Comparison of ENCODE assay signal across 1 cellular context in the genomic region with DNA sequence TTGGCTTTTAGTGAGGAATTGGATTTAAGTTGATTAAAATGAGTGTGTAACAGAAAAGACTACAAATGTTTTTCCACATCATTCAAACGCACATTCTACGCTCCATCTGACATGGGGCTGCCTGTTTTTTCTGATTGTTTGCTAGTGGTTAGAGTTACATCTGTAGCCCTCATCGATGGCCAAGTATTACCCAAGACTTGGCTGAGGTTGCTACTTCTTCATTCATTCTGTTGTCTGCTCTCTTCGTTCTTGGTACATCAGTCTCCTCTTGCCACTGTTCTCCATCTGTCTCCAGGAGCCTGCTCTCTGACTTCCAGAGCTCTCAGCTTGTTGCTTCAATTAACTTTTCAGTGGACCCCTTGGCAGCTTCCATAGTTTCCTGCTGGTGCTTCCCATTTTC.
TF ChIP-seq lines count a peak whose summit lies in the region.

No MANE protein-coding gene starts in this region.

TF ChIP-seq in GM23338, 12 proteins besides CTCF, POLR2A, EP300 and RAD21 (continued from another document):
- TF ChIP-seq, protein P1, sequence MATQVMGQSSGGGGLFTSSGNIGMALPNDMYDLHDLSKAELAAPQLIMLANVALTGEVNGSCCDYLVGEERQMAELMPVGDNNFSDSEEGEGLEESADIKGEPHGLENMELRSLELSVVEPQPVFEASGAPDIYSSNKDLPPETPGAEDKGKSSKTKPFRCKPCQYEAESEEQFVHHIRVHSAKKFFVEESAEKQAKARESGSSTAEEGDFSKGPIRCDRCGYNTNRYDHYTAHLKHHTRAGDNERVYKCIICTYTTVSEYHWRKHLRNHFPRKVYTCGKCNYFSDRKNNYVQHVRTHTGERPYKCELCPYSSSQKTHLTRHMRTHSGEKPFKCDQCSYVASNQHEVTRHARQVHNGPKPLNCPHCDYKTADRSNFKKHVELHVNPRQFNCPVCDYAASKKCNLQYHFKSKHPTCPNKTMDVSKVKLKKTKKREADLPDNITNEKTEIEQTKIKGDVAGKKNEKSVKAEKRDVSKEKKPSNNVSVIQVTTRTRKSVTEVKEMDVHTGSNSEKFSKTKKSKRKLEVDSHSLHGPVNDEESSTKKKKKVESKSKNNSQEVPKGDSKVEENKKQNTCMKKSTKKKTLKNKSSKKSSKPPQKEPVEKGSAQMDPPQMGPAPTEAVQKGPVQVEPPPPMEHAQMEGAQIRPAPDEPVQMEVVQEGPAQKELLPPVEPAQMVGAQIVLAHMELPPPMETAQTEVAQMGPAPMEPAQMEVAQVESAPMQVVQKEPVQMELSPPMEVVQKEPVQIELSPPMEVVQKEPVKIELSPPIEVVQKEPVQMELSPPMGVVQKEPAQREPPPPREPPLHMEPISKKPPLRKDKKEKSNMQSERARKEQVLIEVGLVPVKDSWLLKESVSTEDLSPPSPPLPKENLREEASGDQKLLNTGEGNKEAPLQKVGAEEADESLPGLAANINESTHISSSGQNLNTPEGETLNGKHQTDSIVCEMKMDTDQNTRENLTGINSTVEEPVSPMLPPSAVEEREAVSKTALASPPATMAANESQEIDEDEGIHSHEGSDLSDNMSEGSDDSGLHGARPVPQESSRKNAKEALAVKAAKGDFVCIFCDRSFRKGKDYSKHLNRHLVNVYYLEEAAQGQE (IDR thresholded peaks at IDR 0.05; ENCODE audit: unreplicated experiment) = no peak
